ENCODE assay signal across 8 cellular contexts in genomic region chr7:100444311-100445278, GRCh38. TPM values are rescaled to one million over a fixed set of nuclear protein-coding genes. Genes with fewer than 3 reads are reported as not detected.
A peak's percentile ranks its signal among the peaks of the same experiment; 100 is the strongest.
DNase-seq lines count a peak whose midpoint lies in the region; ATAC-seq, FAIRE-seq and TF ChIP-seq lines count a peak whose summit lies in the region.

No MANE protein-coding gene starts in this region.

- H3K4me3 ChIP-seq in pancreas = no peak overlapping the region

- no peaks in the 10 kb centered on the region for H3K4me1 ChIP-seq in pancreas

- FAIRE-seq in pancreas (lab: Jason Lieb, UNC) = no peak

- H3K27me3 ChIP-seq in pancreas = no peaks in the 10 kb centered on the region

- no peak for TF ChIP-seq POLR2A in erythroblast (IDR thresholded peaks at IDR 0.05; ENCODE audit: low read length)

- peak; percentile 80 for DNase-seq in EH (ENCODE audit: low read depth)
- DNase-seq in erythroblast (lab: John Stamatoyannopoulos, UW) = peak; percentile 72 to 79
- peak in 3 of 6 donors; percentile 7 to 47 (median 30) for DNase-seq in pancreas
- no peak for DNase-seq in OCI-M2 (lab: John Stamatoyannopoulos, UW; ENCODE audit: unreplicated experiment)
- no peak for DNase-seq in central memory CD4-positive, alpha-beta T cell
- no peak for DNase-seq in ACHN

- intact Hi-C loops in pancreas (cut with DNase I) = no loop called here

- WGBS in pancreas, 2 donors = 40 to 46% methylated on average over 14 of the region's 14 CpGs

- H3K36me3 ChIP-seq in pancreas = no peaks in the 10 kb centered on the region

- no peaks in the 10 kb centered on the region for H3K9me3 ChIP-seq in pancreas

- no peak for TF ChIP-seq CTCF in pancreas (IDR thresholded peaks at IDR 0.05)

- ATAC-seq in pancreas = peak in 3 of 4 donors; percentile 38 to 57 (median 44)
- no peak for ATAC-seq in GM18520 (IDR thresholded peaks at IDR 0.05; ENCODE audit: unreplicated experiment)

- in situ Hi-C loops in ACHN (cut with HindIII; ENCODE audit: low pct_ligation_motif_present, low pct_unique_long_range_greater_than_20kb, low sequenced_read_pairs) = no loop called here

- H3K27ac ChIP-seq in pancreas = peak overlapping the region in 2 of 4 donors; percentile 9 to 19

TF ChIP-seq in PFSK-1, 5 proteins besides CTCF, POLR2A, EP300 and RAD21:
- no peak for TF ChIP-seq SIN3A (IDR thresholded peaks at IDR 0.05; ENCODE audit: borderline replicate concordance, insufficient read depth, low read length)
- TF ChIP-seq FOXP2 (optimal IDR thresholded peaks at IDR 0.05; ENCODE audit: borderline replicate concordance, extremely low read depth, extremely low read length, insufficient read depth) = peak; percentile 86
- TF ChIP-seq REST (IDR thresholded peaks at IDR 0.05; ENCODE audit: insufficient read depth in 1 of 2, low read depth in 2 of 2, low read length in 2 of 2) = peak; percentile 35 to 39; a peak in 2 of 4 replicates

RNA-seq across cellular contexts. Expression of gene PPP1R35, which starts 8.3 kb away (rescaled TPM):
- polyA plus RNA-seq in PFSK-1 (2012; ENCODE audit: insufficient read length, low read depth) = 44.5 TPM
- total RNA-seq in pancreas = 10 to 100 TPM; 10.8 to 18.9 (median 14.5) TPM
- polyA plus RNA-seq in pancreas = 10 to 100 TPM; 60.4 to 65.8 TPM

RNA-seq across cellular contexts. Expression of gene MEPCE, which starts 15.0 kb away (rescaled TPM):
- 90.3 TPM for polyA plus RNA-seq in PFSK-1 (2012; ENCODE audit: insufficient read length, low read depth)
- total RNA-seq in pancreas = 10 to 100 TPM; 11.1 to 17.5 (median 15.2) TPM
- polyA plus RNA-seq in pancreas = 10 to 100 TPM; 18.0 to 20.7 TPM

RNA-seq across cellular contexts. Expression of gene ZCWPW1, which starts 16.1 kb away (rescaled TPM):
- polyA plus RNA-seq in PFSK-1 (2012; ENCODE audit: insufficient read length, low read depth) = 2.6 TPM
- total RNA-seq in pancreas = 1 to 10 TPM; 1.6 to 3.0 (median 2.0) TPM
- polyA plus RNA-seq in pancreas = 10 to 100 TPM in 1 of 2 donors, 1 to 10 TPM in 1; 8.0 to 18.9 TPM

RNA-seq across cellular contexts. Expression of gene SPACDR, which starts 19.5 kb away (rescaled TPM):
- 8.2 TPM for polyA plus RNA-seq in PFSK-1 (2012; ENCODE audit: insufficient read length, low read depth)
- total RNA-seq in pancreas = under 1 TPM in 2 of 6 donors, not detected in 4; 0.24 to 0.28 TPM
- polyA plus RNA-seq in pancreas = under 1 TPM; 0.34 to 0.68 TPM

RNA-seq across cellular contexts. Expression of gene TSC22D4, which starts 34.4 kb away (rescaled TPM):
- 142 TPM for polyA plus RNA-seq in PFSK-1 (2012; ENCODE audit: insufficient read length, low read depth)
- total RNA-seq in pancreas = 10 to 100 TPM; 17.4 to 36.8 (median 19.8) TPM
- 10 to 100 TPM; 37.1 to 44.6 TPM for polyA plus RNA-seq in pancreas

Comparison
In these comparisons a context has a peak if more than half of its experiments do, and no peak if none do; other contexts are left out.
1. DNase-seq: peak in EH (single experiment) and erythroblast (2 of 2); none in OCI-M2 (single experiment), central memory CD4-positive, alpha-beta T cell (single experiment) and ACHN (single experiment).